In the genomic region with DNA sequence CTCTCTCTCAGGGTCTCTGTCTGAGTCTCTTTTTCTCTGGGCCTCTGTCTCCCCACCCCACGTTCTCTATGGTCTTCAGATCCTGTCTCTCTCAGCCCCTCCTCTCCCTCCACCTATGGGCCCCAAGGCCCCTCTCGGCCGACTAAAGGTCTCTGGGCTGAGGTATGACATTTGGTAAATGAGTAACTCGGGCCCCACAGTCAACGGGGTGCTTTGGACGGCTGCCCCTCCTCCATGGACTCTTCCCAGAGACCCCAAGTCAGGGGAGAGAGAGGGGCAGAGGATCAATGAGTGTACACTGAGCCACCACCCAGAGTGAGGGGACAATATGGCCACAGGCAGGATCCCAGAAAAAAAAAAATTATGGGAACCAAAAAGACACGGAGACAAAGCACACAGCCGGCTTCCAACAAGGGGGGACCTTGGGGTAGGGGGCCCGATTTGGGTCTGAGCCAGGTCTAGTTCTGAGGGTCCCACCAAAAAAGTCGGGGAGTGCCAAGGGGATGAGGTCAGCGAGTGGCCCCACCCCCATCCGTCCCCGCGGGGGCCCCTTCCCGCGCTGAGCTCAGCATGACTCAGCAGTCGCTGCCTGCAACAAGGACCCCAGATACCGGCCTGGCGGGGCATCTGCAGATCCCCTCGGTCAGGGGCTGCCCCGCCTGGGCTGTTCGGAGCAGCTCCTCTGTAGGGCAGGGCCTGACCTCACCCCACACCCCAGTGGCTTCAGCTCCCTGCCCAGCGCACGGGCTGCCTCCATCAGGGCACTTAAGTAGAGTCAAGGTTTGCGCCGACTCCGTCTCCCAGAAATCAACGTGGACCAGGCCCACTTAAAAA, we compare ENCODE assay signal across 7 cellular contexts. TPM values are rescaled to one million over a fixed set of nuclear protein-coding genes. Genes with fewer than 3 reads are reported as not detected.
DNase-seq lines count a peak whose midpoint lies in the region; ATAC-seq lines count a peak whose summit lies in the region.

No MANE protein-coding gene starts in this region.

- H3K4me1 ChIP-seq in endocrine pancreas (ENCODE audit: control insufficient read depth, insufficient read depth, low read length) (no peaks in the 10 kb centered on the region), mesendoderm (ENCODE audit: control insufficient read depth, low read depth, low read length) (peaks cover 16% of the 10 kb centered on the region)

- DNase-seq in MV-4-11 (lab: John Stamatoyannopoulos, UW) (peak; percentile 75), mesendoderm (peak; percentile 92), NCI-H1694 treated with DMSO at 0.1 percent for 48 hours (lab: John Stamatoyannopoulos, UW) (no peak)
- DNase-seq in activated CD8-positive, alpha-beta memory T cell treated with anti-CD3 and anti-CD28 coated beads for 24 hours = peak; percentile 90
- peak; percentile 43 for DNase-seq in stimulated activated CD8-positive, alpha-beta memory T cell treated with anti-CD3 and anti-CD28 coated beads, Interleukin-15, amount 100 ng/mL, for 24 hours (ENCODE audit: low read depth)

- H3K9ac ChIP-seq in endocrine pancreas (ENCODE audit: control insufficient read depth, insufficient read depth, low read length) = peak overlapping the region; percentile 47
- peak overlapping the region; percentile 79 for H3K9ac ChIP-seq in mesendoderm (ENCODE audit: low read length)

- H3K36me3 ChIP-seq in endocrine pancreas (ENCODE audit: control insufficient read depth, insufficient read depth, low read length) = no peaks in the 10 kb centered on the region
- H3K36me3 ChIP-seq in mesendoderm (ENCODE audit: control insufficient read depth, insufficient read depth, low read length) = no peaks in the 10 kb centered on the region

- no peak overlapping the region for H3K4me3 ChIP-seq in endocrine pancreas (ENCODE audit: control insufficient read depth, insufficient read depth, low read length)
- no peak overlapping the region for H3K4me3 ChIP-seq in mesendoderm (ENCODE audit: low read length)

- H3K9me3 ChIP-seq in endocrine pancreas (ENCODE audit: control insufficient read depth, low read length) = no peaks in the 10 kb centered on the region

- H3K4ac ChIP-seq in mesendoderm (ENCODE audit: low read depth, low read length) = peak overlapping the region; percentile 99

- H3K4me2 ChIP-seq in mesendoderm (ENCODE audit: low read length) = peak overlapping the region; percentile 70

- peak overlapping the region; percentile 92 for H3K56ac ChIP-seq in mesendoderm (ENCODE audit: low read length)

- H3K79me1 ChIP-seq in mesendoderm (ENCODE audit: low read length) = peaks cover 6% of the 10 kb centered on the region

- peak overlapping the region; percentile 82 for H4K8ac ChIP-seq in mesendoderm (ENCODE audit: low read depth, low read length)

- peaks cover 13% of the 10 kb centered on the region for H3K79me2 ChIP-seq in mesendoderm (ENCODE audit: control insufficient read depth, insufficient read depth, low read length)

- H4K5ac ChIP-seq in mesendoderm (ENCODE audit: low read length) = peak overlapping the region; percentile 90

- peak overlapping the region; percentile 94 for H2BK5ac ChIP-seq in mesendoderm (ENCODE audit: low read length)

- H3K27me3 ChIP-seq in endocrine pancreas (ENCODE audit: control insufficient read depth, insufficient read depth, low read length) (no peaks in the 10 kb centered on the region), mesendoderm (ENCODE audit: insufficient read depth, low read length, poor library complexity) (no peaks in the 10 kb centered on the region)

- H2BK120ac ChIP-seq in mesendoderm (ENCODE audit: low read depth, low read length) = peak overlapping the region; percentile 98

- H3K23ac ChIP-seq in mesendoderm (ENCODE audit: low read length) = no peak overlapping the region

- WGBS in mesendoderm (ENCODE audit: extremely low coverage, insufficient coverage, low lambda C conversion rate) = no CpG with 5 or more reads among the region's 28 CpGs

- peak; percentile 28 for ATAC-seq in GM18861 (IDR thresholded peaks at IDR 0.05; ENCODE audit: unreplicated experiment)

- H2AK5ac ChIP-seq in mesendoderm (ENCODE audit: low read length) = peak overlapping the region; percentile 78

- H3K18ac ChIP-seq in mesendoderm (ENCODE audit: low read length) = peak overlapping the region; percentile 97

- H2BK15ac ChIP-seq in mesendoderm (replicated peaks; ENCODE audit: low read depth) = no peak overlapping the region

- H3K27ac ChIP-seq in mesendoderm (ENCODE audit: low read depth, low read length) = peak overlapping the region; percentile 95

RNA-seq across cellular contexts. Expression of a gene that starts 1.5 kb away (rescaled TPM):
- polyA plus RNA-seq in mesendoderm (2013, experiment 1 of 2) = 2,631 TPM
- polyA plus RNA-seq in mesendoderm (2013, experiment 2 of 2) = 2,464 TPM

RNA-seq across cellular contexts. Expression of a gene that starts 8.9 kb away (rescaled TPM):
- polyA plus RNA-seq in mesendoderm (2013, experiment 1 of 2) = 77.7 TPM
- polyA plus RNA-seq in mesendoderm (2013, experiment 2 of 2) = 82.3 TPM

RNA-seq across cellular contexts. Expression of a gene that starts 29.5 kb away (rescaled TPM):
- 20.1 TPM for polyA plus RNA-seq in mesendoderm (2013, experiment 1 of 2)
- polyA plus RNA-seq in mesendoderm (2013, experiment 2 of 2) = 19.3 TPM

RNA-seq across cellular contexts. Expression of a gene that starts 30.1 kb away (rescaled TPM):
- polyA plus RNA-seq in mesendoderm (2013, experiment 1 of 2) = 0.27 TPM
- 0.36 TPM for polyA plus RNA-seq in mesendoderm (2013, experiment 2 of 2)

RNA-seq across cellular contexts. Expression of a gene that starts 30.1 kb away (rescaled TPM):
- polyA plus RNA-seq in mesendoderm (2013, experiment 1 of 2) = 88.9 TPM
- polyA plus RNA-seq in mesendoderm (2013, experiment 2 of 2) = 92.5 TPM
